10 cellular contexts compared by ENCODE assay signal in genomic region chr3:48561045-48561736, GRCh38. TPM values are rescaled to one million over a fixed set of nuclear protein-coding genes. Genes with fewer than 3 reads are reported as not detected.
DNase-seq lines count a peak whose midpoint lies in the region; ATAC-seq and TF ChIP-seq lines count a peak whose summit lies in the region.
"Had no signal": no experiment of that assay in that cellular context is flagged by ENCODE, and none has a peak within 500 bp of the region (broad histone marks: within the 10 kb centered on the region; RNA-seq: fewer than 3 reads in every experiment).

No MANE protein-coding gene starts in this region.

- CTCF ChIA-PET in activated CD4-positive, alpha-beta T cell treated with anti-CD3 and anti-CD28 coated beads for 36 hours (lab: Charles Lee) = interaction anchor here (0.5 to 1.0 kb wide), 2 partner anchors 95 to 125 kb away, joined by 3 to 6 read pairs; no protein-coding TSS in a partner anchor

- peak; percentile 38 for TF ChIP-seq CTCF in glutamatergic neuron (IDR thresholded peaks at IDR 0.05; ENCODE audit: partially characterized antibody, unreplicated experiment)
- TF ChIP-seq CTCF in natural killer cell (IDR thresholded peaks at IDR 0.05) = no peak

- no peak overlapping the region for H3K27ac Mint-ChIP-seq in activated CD4-positive, alpha-beta T cell treated with anti-CD3 and anti-CD28 coated beads for 36 hours
- H3K27ac Mint-ChIP-seq in T-helper 2 cell treated with Interferon-gamma antibody and Interleukin-4, amounts not matched to agents 5 μg/mL and 100 μg/mL, for 36 hours = no peak overlapping the region
- H3K27ac Mint-ChIP-seq in glutamatergic neuron (ENCODE audit: unreplicated experiment) (peak overlapping the region; percentile 97), natural killer cell (peak overlapping the region in 1 of 2 donors; percentile 35)
- H3K27ac Mint-ChIP-seq in activated T-cell treated with anti-CD3 and anti-CD28 coated beads, Interleukin-2, amount 50 U/mL, for 24 hours = no peak overlapping the region

- no peak overlapping the region for H3K4me3 Mint-ChIP-seq in activated CD4-positive, alpha-beta T cell treated with anti-CD3 and anti-CD28 coated beads for 36 hours
- peak overlapping the region; percentile 57 for H3K4me3 Mint-ChIP-seq in T-helper 2 cell treated with Interferon-gamma antibody and Interleukin-4, amounts not matched to agents 5 μg/mL and 100 μg/mL, for 36 hours
- H3K4me3 Mint-ChIP-seq in glutamatergic neuron (ENCODE audit: unreplicated experiment) = peak overlapping the region; percentile 80
- no peak overlapping the region for H3K4me3 Mint-ChIP-seq in natural killer cell
- no peak overlapping the region for H3K4me3 Mint-ChIP-seq in activated T-cell treated with anti-CD3 and anti-CD28 coated beads, Interleukin-2, amount 50 U/mL, for 24 hours

- no peak for ATAC-seq in activated CD4-positive, alpha-beta T cell treated with anti-CD3 and anti-CD28 coated beads for 36 hours
- ATAC-seq in natural killer cell = no peak
- ATAC-seq in GM21825 (IDR thresholded peaks at IDR 0.05; ENCODE audit: unreplicated experiment) = no peak

- peaks cover 9% of the 10 kb centered on the region for H3K4me1 Mint-ChIP-seq in activated CD4-positive, alpha-beta T cell treated with anti-CD3 and anti-CD28 coated beads for 36 hours
- H3K4me1 Mint-ChIP-seq in T-helper 2 cell treated with Interferon-gamma antibody and Interleukin-4, amounts not matched to agents 5 μg/mL and 100 μg/mL, for 36 hours (ENCODE audit: low read depth) = peaks cover 24% of the 10 kb centered on the region
- peaks cover 47% of the 10 kb centered on the region for H3K4me1 Mint-ChIP-seq in glutamatergic neuron (ENCODE audit: low read depth, unreplicated experiment)
- peaks cover 28 to 71% of the 10 kb centered on the region in 2 donors for H3K4me1 Mint-ChIP-seq in natural killer cell
- H3K4me1 Mint-ChIP-seq in activated T-cell treated with anti-CD3 and anti-CD28 coated beads, Interleukin-2, amount 50 U/mL, for 24 hours (ENCODE audit: low read depth) = peaks cover 19% of the 10 kb centered on the region

- POLR2A ChIA-PET in activated CD4-positive, alpha-beta T cell treated with anti-CD3 and anti-CD28 coated beads for 36 hours (lab: Charles Lee) = no interaction called here

- intact Hi-C loops in activated CD4-positive, alpha-beta T cell treated with anti-CD3 and anti-CD28 coated beads for 36 hours (cut with DNase I, micrococcal nuclease) = no loop called here
- intact Hi-C loops in natural killer cell (cut with micrococcal nuclease) = no loop called here

- peak; percentile 40 for DNase-seq in activated CD4-positive, alpha-beta T cell treated with anti-CD3 and anti-CD28 coated beads for 36 hours
- no peak for DNase-seq in activated CD4-positive, alpha-beta T cell treated with anti-CD3 and anti-CD28 coated beads for 4 hours
- DNase-seq in T-helper 2 cell treated with Interferon-gamma antibody and Interleukin-4, amounts not matched to agents 5 μg/mL and 100 μg/mL, for 36 hours (ENCODE audit: low spot score) = no peak
- peak; percentile 81 for DNase-seq in glutamatergic neuron
- DNase-seq in renal cortical epithelial cell (ENCODE audit: low read depth) = peak; percentile 53
- no peak for DNase-seq in natural killer cell
- DNase-seq in activated T-cell treated with anti-CD3 and anti-CD28 coated beads, Interleukin-2, amount 50 U/mL, for 24 hours = no peak
- DNase-seq: DND-41 had no signal

- no peaks in the 10 kb centered on the region for H3K27me3 Mint-ChIP-seq in activated CD4-positive, alpha-beta T cell treated with anti-CD3 and anti-CD28 coated beads for 36 hours
- H3K27me3 Mint-ChIP-seq in T-helper 2 cell treated with Interferon-gamma antibody and Interleukin-4, amounts not matched to agents 5 μg/mL and 100 μg/mL, for 36 hours (ENCODE audit: low read depth) = no peaks in the 10 kb centered on the region
- peaks cover 28% of the 10 kb centered on the region for H3K27me3 Mint-ChIP-seq in glutamatergic neuron (ENCODE audit: unreplicated experiment)
- no peaks in the 10 kb centered on the region for H3K27me3 Mint-ChIP-seq in natural killer cell (ENCODE audit: low read depth in 2 of 2)
- no peaks in the 10 kb centered on the region for H3K27me3 Mint-ChIP-seq in activated T-cell treated with anti-CD3 and anti-CD28 coated beads, Interleukin-2, amount 50 U/mL, for 24 hours

- H3K9me3 Mint-ChIP-seq in activated CD4-positive, alpha-beta T cell treated with anti-CD3 and anti-CD28 coated beads for 36 hours (ENCODE audit: low read depth) = no peaks in the 10 kb centered on the region
- H3K9me3 Mint-ChIP-seq in T-helper 2 cell treated with Interferon-gamma antibody and Interleukin-4, amounts not matched to agents 5 μg/mL and 100 μg/mL, for 36 hours = no peaks in the 10 kb centered on the region
- H3K9me3 Mint-ChIP-seq in glutamatergic neuron (ENCODE audit: unreplicated experiment) = peaks cover 20% of the 10 kb centered on the region
- no peaks in the 10 kb centered on the region for H3K9me3 Mint-ChIP-seq in natural killer cell
- H3K9me3 Mint-ChIP-seq in activated T-cell treated with anti-CD3 and anti-CD28 coated beads, Interleukin-2, amount 50 U/mL, for 24 hours = no peaks in the 10 kb centered on the region

- H3K36me3 Mint-ChIP-seq in activated CD4-positive, alpha-beta T cell treated with anti-CD3 and anti-CD28 coated beads for 36 hours (ENCODE audit: low read depth) = peaks cover 4% of the 10 kb centered on the region
- no peaks in the 10 kb centered on the region for H3K36me3 Mint-ChIP-seq in T-helper 2 cell treated with Interferon-gamma antibody and Interleukin-4, amounts not matched to agents 5 μg/mL and 100 μg/mL, for 36 hours (ENCODE audit: low read depth)
- H3K36me3 Mint-ChIP-seq in glutamatergic neuron (ENCODE audit: unreplicated experiment) = no peaks in the 10 kb centered on the region
- H3K36me3 Mint-ChIP-seq in natural killer cell = no peaks in the 10 kb centered on the region
- peaks cover 2% of the 10 kb centered on the region for H3K36me3 Mint-ChIP-seq in activated T-cell treated with anti-CD3 and anti-CD28 coated beads, Interleukin-2, amount 50 U/mL, for 24 hours (ENCODE audit: low read depth)

RNA-seq across cellular contexts. Expression of gene UCN2, which starts 2.4 kb away (rescaled TPM):
- not detected for total RNA-seq in activated CD4-positive, alpha-beta T cell treated with anti-CD3 and anti-CD28 coated beads for 36 hours
- 4.3 TPM for total RNA-seq in glutamatergic neuron (ENCODE audit: unreplicated experiment)
- 4.0 and 11.5 TPM in 2 replicates for total RNA-seq in renal cortical epithelial cell
- total RNA-seq in natural killer cell = not detected
- total RNA-seq: activated CD8-positive, alpha-beta memory T cell treated with anti-CD3 and anti-CD28 coated beads for 36 hours had no signal

RNA-seq across cellular contexts. Expression of gene PFKFB4, which starts 4.6 kb away (rescaled TPM):
- 10 to 100 TPM; 58.4 to 63.7 TPM for total RNA-seq in activated CD4-positive, alpha-beta T cell treated with anti-CD3 and anti-CD28 coated beads for 36 hours
- total RNA-seq in glutamatergic neuron (ENCODE audit: unreplicated experiment) = 40.3 TPM
- total RNA-seq in renal cortical epithelial cell = 11.3 and 38.2 TPM in 2 replicates
- 1 to 10 TPM; 2.4 to 4.3 (median 3.6) TPM for total RNA-seq in natural killer cell

RNA-seq across cellular contexts. Expression of gene COL7A1, which starts 33.9 kb away (rescaled TPM):
- under 1 TPM; 0.65 to 0.85 TPM for total RNA-seq in activated CD4-positive, alpha-beta T cell treated with anti-CD3 and anti-CD28 coated beads for 36 hours
- total RNA-seq in glutamatergic neuron (ENCODE audit: unreplicated experiment) = 62.0 TPM
- 129 and 165 TPM in 2 replicates for total RNA-seq in renal cortical epithelial cell
- 1 to 10 TPM in 2 of 3 donors, under 1 TPM in 1; 0.54 to 1.7 (median 1.4) TPM for total RNA-seq in natural killer cell

RNA-seq across cellular contexts. Expression of gene UQCRC1, which starts 48.3 kb away (rescaled TPM):
- total RNA-seq in activated CD4-positive, alpha-beta T cell treated with anti-CD3 and anti-CD28 coated beads for 36 hours = 100 to 1,000 TPM; 205 to 231 TPM
- total RNA-seq in glutamatergic neuron (ENCODE audit: unreplicated experiment) (242 TPM), renal cortical epithelial cell (549 and 618 TPM in 2 replicates), natural killer cell (100 to 1,000 TPM; 117 to 139 (median 124) TPM)

RNA-seq across cellular contexts. Expression of gene SHISA5, which starts 57.2 kb away (rescaled TPM):
- total RNA-seq in activated CD4-positive, alpha-beta T cell treated with anti-CD3 and anti-CD28 coated beads for 36 hours = 10 to 100 TPM; 52.9 to 68.8 TPM
- total RNA-seq in glutamatergic neuron (ENCODE audit: unreplicated experiment) (261 TPM), renal cortical epithelial cell (116 and 143 TPM in 2 replicates), natural killer cell (100 to 1,000 TPM; 211 to 237 (median 218) TPM)

Comparison
In these comparisons a context has a peak if more than half of its experiments do, and no peak if none do; other contexts are left out.
1. DNase-seq: peak in activated CD4-positive, alpha-beta T cell treated with anti-CD3 and anti-CD28 coated beads for 36 hours (single experiment), glutamatergic neuron (single experiment) and renal cortical epithelial cell (single experiment); none in activated CD4-positive, alpha-beta T cell treated with anti-CD3 and anti-CD28 coated beads for 4 hours (0 of 2), T-helper 2 cell treated with Interferon-gamma antibody and Interleukin-4, amounts not matched to agents 5 μg/mL and 100 μg/mL, for 36 hours (single experiment), natural killer cell (single experiment) and activated T-cell treated with anti-CD3 and anti-CD28 coated beads, Interleukin-2, amount 50 U/mL, for 24 hours (single experiment).
2. H3K4me3 Mint-ChIP-seq: peak in T-helper 2 cell treated with Interferon-gamma antibody and Interleukin-4, amounts not matched to agents 5 μg/mL and 100 μg/mL, for 36 hours (single experiment) and glutamatergic neuron (single experiment); none in activated CD4-positive, alpha-beta T cell treated with anti-CD3 and anti-CD28 coated beads for 36 hours (single experiment), natural killer cell (single experiment) and activated T-cell treated with anti-CD3 and anti-CD28 coated beads, Interleukin-2, amount 50 U/mL, for 24 hours (single experiment).
3. RNA of gene COL7A1, which starts 33.9 kb away (total RNA-seq): 129 to 165 TPM in renal cortical epithelial cell and 62.0 TPM in glutamatergic neuron (single experiment); 0.54 to 1.7 TPM in natural killer cell and 0.65 to 0.85 TPM in activated CD4-positive, alpha-beta T cell treated with anti-CD3 and anti-CD28 coated beads for 36 hours; every median in the first group is over 10 times any median in the second.